ENCODE assay signal across 15 cellular contexts in the genomic region with DNA sequence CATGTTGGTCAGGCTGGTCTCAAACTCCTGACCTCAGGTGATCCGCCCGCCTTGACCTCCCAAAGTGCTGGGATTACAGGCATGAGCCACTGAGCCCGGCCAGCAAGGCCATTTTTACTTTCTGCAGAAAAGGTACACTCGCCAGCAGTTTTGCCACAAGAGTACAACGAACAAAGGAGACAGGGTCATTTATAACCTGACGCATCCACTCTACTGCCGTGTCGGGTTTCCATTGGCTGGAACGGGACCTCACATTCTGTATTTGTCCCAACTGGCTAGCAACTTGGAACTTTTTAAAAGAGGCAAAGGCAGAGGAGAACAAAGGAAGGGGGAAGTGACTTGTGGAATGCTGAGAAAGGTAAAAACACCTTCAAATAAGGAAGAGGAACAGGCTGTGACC. TPM values are rescaled to one million over a fixed set of nuclear protein-coding genes. Genes with fewer than 3 reads are reported as not detected.
"Had no signal": no experiment of that assay in that cellular context is flagged by ENCODE, and none has a peak within 500 bp of the region (broad histone marks: within the 10 kb centered on the region; RNA-seq: fewer than 3 reads in every experiment).

No MANE protein-coding gene starts in this region.

RNA-seq across cellular contexts. Expression of gene FGF21, which starts 32.0 kb away (rescaled TPM):
- total RNA-seq: dermis microvascular lymphatic vessel endothelial cell; esophagus muscularis mucosa; frontal cortex; glomerular endothelial cell; left cardiac atrium; left lung; lower leg skin; mucosa of gallbladder; naive thymus-derived CD4-positive, alpha-beta T cell; occipital lobe; ovary; right atrium auricular region; sciatic nerve; testis; urinary bladder had no signal
- polyA plus RNA-seq: naive thymus-derived CD4-positive, alpha-beta T cell; ovary; urinary bladder had no signal

RNA-seq across cellular contexts. Expression of gene FUT1, which starts 34.9 kb away (rescaled TPM):
- polyA plus RNA-seq: naive thymus-derived CD4-positive, alpha-beta T cell had no signal

RNA-seq across cellular contexts. Expression of gene IZUMO1, which starts 40.6 kb away (rescaled TPM):
- total RNA-seq: esophagus muscularis mucosa; frontal cortex; glomerular endothelial cell; lower leg skin; naive thymus-derived CD4-positive, alpha-beta T cell; right atrium auricular region; urinary bladder had no signal
- polyA plus RNA-seq: naive thymus-derived CD4-positive, alpha-beta T cell; urinary bladder had no signal
